Comparison of ENCODE assay signal across 8 cellular contexts in genomic region chr1:117120774-117121588, GRCh38. TPM values are rescaled to one million over a fixed set of nuclear protein-coding genes. Genes with fewer than 3 reads are reported as not detected.
DNase-seq lines count a peak whose midpoint lies in the region; ATAC-seq, FAIRE-seq and TF ChIP-seq lines count a peak whose summit lies in the region.

No MANE protein-coding gene starts in this region.

- no peak for DNase-seq in BE2C
- DNase-seq in SK-MEL-5 (ENCODE audit: low read depth, low spot score) = peak; percentile 32
- DNase-seq in endothelial cell of umbilical vein (ENCODE audit: low read depth, low spot score) = no peak
- DNase-seq in naive thymus-derived CD8-positive, alpha-beta T cell = peak in 2 of 10 donors; percentile 7 to 10
- DNase-seq in occipital lobe (lab: John Stamatoyannopoulos, UW) = no peak
- DNase-seq in activated CD4-positive, CD25-positive, alpha-beta regulatory T cell treated with anti-CD3 and anti-CD28 coated beads, Interleukin-2, amount 50 U/mL, for 72 hours = no peak

- CTCF ChIA-PET in endothelial cell of umbilical vein (lab: Charles Lee) = interaction anchor here (0.9 to 6.2 kb wide), 6 partner anchors 8 to 61 kb away, joined by 3 to 58 read pairs (median 13); partner anchors contain the start of gene TTF2

- H3K27ac ChIP-seq in endothelial cell of umbilical vein (ENCODE audit: insufficient read depth, low read depth, low read length) = no peak overlapping the region

- intact Hi-C loops in endothelial cell of umbilical vein (cut with micrococcal nuclease) = loop anchor here (1.0 to 10.0 kb wide), 6 partner anchors 27 to 634 kb away; partner anchors contain the start of genes CD58 and MAN1A2

- H3K4me1 ChIP-seq in BE2C = no peaks in the 10 kb centered on the region
- peaks cover 10% of the 10 kb centered on the region for H3K4me1 ChIP-seq in endothelial cell of umbilical vein (ENCODE audit: control insufficient read depth, extremely low read depth, insufficient read depth, low read length)

- TF ChIP-seq CTCF in BE2C (IDR thresholded peaks at IDR 0.05; ENCODE audit: low read depth, low read length) (no peak), endothelial cell of umbilical vein (IDR thresholded peaks at IDR 0.05; ENCODE audit: extremely low read depth in 1 of 2, insufficient read depth in 1 of 2, low read depth in 1 of 2, low read length in 2 of 2) (no peak)

- H2AFZ ChIP-seq in endothelial cell of umbilical vein (ENCODE audit: low read depth, low read length) = peak overlapping the region; percentile 15

- BruUV-seq in endothelial cell of umbilical vein (replicated peaks; lab: Mats Ljungman, UMichigan) = no TSS peak

- FAIRE-seq in endothelial cell of umbilical vein (lab: Jason Lieb, UNC) = no peak

- ATAC-seq in GM21447 (IDR thresholded peaks at IDR 0.05; ENCODE audit: unreplicated experiment) = peak; percentile 14
- no peak for ATAC-seq in naive thymus-derived CD8-positive, alpha-beta T cell
- ATAC-seq in HG02840 (IDR thresholded peaks at IDR 0.05; ENCODE audit: low FRiP score, unreplicated experiment) = no peak

- no peaks in the 10 kb centered on the region for H3K79me2 ChIP-seq in endothelial cell of umbilical vein (ENCODE audit: control insufficient read depth, insufficient read depth, low read length)

- no peaks in the 10 kb centered on the region for H3K36me3 ChIP-seq in BE2C
- no peaks in the 10 kb centered on the region for H3K36me3 ChIP-seq in endothelial cell of umbilical vein (ENCODE audit: control insufficient read depth in 2 of 2, extremely low read depth in 1 of 2, insufficient read depth in 2 of 2, low read length in 2 of 2)

- H3K9me1 ChIP-seq in endothelial cell of umbilical vein (replicated peaks; ENCODE audit: control insufficient read depth, extremely low read depth, insufficient read depth, low read length) = no peaks in the 10 kb centered on the region

- H3K4me3 Mint-ChIP-seq in naive thymus-derived CD8-positive, alpha-beta T cell = peak overlapping the region; percentile 77 to 88 (median 84)

- H3K9me3 ChIP-seq in BE2C (no peaks in the 10 kb centered on the region), endothelial cell of umbilical vein (replicated peaks; ENCODE audit: control insufficient read depth, insufficient read depth, low read length) (no peaks in the 10 kb centered on the region)

- no peaks in the 10 kb centered on the region for H3K27me3 ChIP-seq in BE2C
- peaks cover 6 to 18% of the 10 kb centered on the region in 2 experiments for H3K27me3 ChIP-seq in endothelial cell of umbilical vein (ENCODE audit: control insufficient read depth in 2 of 2, insufficient read depth in 2 of 2, low read length in 2 of 2)

- H3K9me3 Mint-ChIP-seq in naive thymus-derived CD8-positive, alpha-beta T cell = no peaks in the 10 kb centered on the region

- no peaks in the 10 kb centered on the region for H3K36me3 Mint-ChIP-seq in naive thymus-derived CD8-positive, alpha-beta T cell

- no peak for TF ChIP-seq POLR2A in endothelial cell of umbilical vein (IDR thresholded peaks at IDR 0.05; ENCODE audit: low read depth, low read length)

- peaks cover 4 to 20% (median 16%) of the 10 kb centered on the region in 5 donors for H3K27me3 Mint-ChIP-seq in naive thymus-derived CD8-positive, alpha-beta T cell

- peak overlapping the region; percentile 39 for H3K4me2 ChIP-seq in endothelial cell of umbilical vein (ENCODE audit: insufficient read depth, low read length)

- H3K4me1 Mint-ChIP-seq in naive thymus-derived CD8-positive, alpha-beta T cell = peaks cover 4 to 8% (median 7%) of the 10 kb centered on the region in 4 donors

- H4K20me1 ChIP-seq in endothelial cell of umbilical vein (replicated peaks; ENCODE audit: control insufficient read depth, extremely low read depth, insufficient read depth, low read length) = no peaks in the 10 kb centered on the region

- H3K9ac ChIP-seq in endothelial cell of umbilical vein (replicated peaks; ENCODE audit: extremely low read depth, insufficient read depth, low read length) = peak overlapping the region; percentile 27

- H3K27ac Mint-ChIP-seq in naive thymus-derived CD8-positive, alpha-beta T cell = peak overlapping the region in 4 of 10 donors; percentile 8 to 61 (median 31)

- POLR2A ChIA-PET in endothelial cell of umbilical vein (lab: Charles Lee) = no interaction called here
- POLR2A ChIA-PET in naive thymus-derived CD8-positive, alpha-beta T cell (lab: Charles Lee) = no interaction called here

- in situ Hi-C loops in SK-MEL-5 (cut with HindIII; ENCODE audit: low pct_unique_long_range_greater_than_20kb, low sequenced_read_pairs) = no loop called here

- dilution Hi-C loops in endothelial cell of umbilical vein (cut with MboI; ENCODE audit: extremely low pct_ligation_motif_present, low sequenced_read_pairs) = no loop called here

- peak overlapping the region; percentile 86 for H3K4me3 ChIP-seq in BE2C (ENCODE audit: low read depth, low read length)
- H3K4me3 ChIP-seq in endothelial cell of umbilical vein (replicated peaks in 1 of 3; ENCODE audit: insufficient read depth in 1 of 3, low read depth in 1 of 3, low read length in 3 of 3) = peak overlapping the region; percentile 6 to 86 (median 34)

TF ChIP-seq in endothelial cell of umbilical vein, 7 proteins besides CTCF, POLR2A, EP300 and RAD21:
- TF ChIP-seq MYC (IDR thresholded peaks at IDR 0.05; ENCODE audit: low read depth, low read length) (no peak), FOS (IDR thresholded peaks at IDR 0.05; ENCODE audit: borderline replicate concordance, insufficient read depth, low read length) (no peak), JUN (IDR thresholded peaks at IDR 0.05; ENCODE audit: borderline replicate concordance, insufficient read depth, insufficient read length, low read depth) (no peak), MAX (IDR thresholded peaks at IDR 0.05; ENCODE audit: insufficient read depth, insufficient read length) (no peak), POLR2AphosphoS5 (IDR thresholded peaks at IDR 0.05; ENCODE audit: insufficient read depth, low read depth, low read length) (no peak), EZH2 (IDR thresholded peaks at IDR 0.05; ENCODE audit: borderline replicate concordance, low read depth, low read length, severe bottlenecking) (no peak), GATA2 (IDR thresholded peaks at IDR 0.05; ENCODE audit: insufficient read depth, insufficient read length, low read depth, low read length) (no peak)

RNA-seq across cellular contexts. Expression of gene TRIM45, which starts 0.6 kb away (rescaled TPM):
- 4.5 TPM for polyA plus RNA-seq in BE2C (2012; ENCODE audit: insufficient read depth, insufficient read length, low read depth)
- total RNA-seq in SK-MEL-5 (2014; rRNA removed; shearing (Covaris generic)) = 14.8 and 16.0 TPM in 2 replicates
- 11.4 and 12.7 TPM in 2 replicates for polyA plus RNA-seq in SK-MEL-5 (2015; cell fraction: cytosol; rRNA removed)
- polyA plus RNA-seq in SK-MEL-5 (2015; cell fraction: nucleus; rRNA removed) = 60.2 and 86.9 TPM in 2 replicates
- total RNA-seq in endothelial cell of umbilical vein (2.9 and 3.3 TPM in 2 replicates), occipital lobe (5.0 TPM)
- polyA plus RNA-seq in endothelial cell of umbilical vein = 3.1 TPM in 2 replicates
- polyA plus RNA-seq in endothelial cell of umbilical vein (2011; cell fraction: cytosol; rRNA removed) = 2.2 and 3.6 TPM in 2 replicates
- 15.3 and 19.0 TPM in 2 replicates for polyA plus RNA-seq in endothelial cell of umbilical vein (2011; cell fraction: nucleus; rRNA removed)
- 1.5 and 2.3 TPM in 2 replicates for polyA plus RNA-seq in endothelial cell of umbilical vein (2012)
- polyA minus RNA-seq in endothelial cell of umbilical vein = 2.4 and 3.1 TPM in 2 replicates
- polyA minus RNA-seq in endothelial cell of umbilical vein (2011; cell fraction: cytosol; rRNA and poly(A)+ RNA removed) = 2.0 TPM
- 1.5 and 2.4 TPM in 2 replicates for polyA minus RNA-seq in endothelial cell of umbilical vein (2011; cell fraction: nucleus; rRNA and poly(A)+ RNA removed)
- total RNA-seq in naive thymus-derived CD8-positive, alpha-beta T cell = under 1 TPM in 1 of 2 experiments, not detected in 1; 0.14 TPM
- under 1 TPM in 1 of 3 donors, not detected in 2; 0.19 TPM for polyA plus RNA-seq in naive thymus-derived CD8-positive, alpha-beta T cell
